ENCODE assay signal across 10 cellular contexts in the genomic region with DNA sequence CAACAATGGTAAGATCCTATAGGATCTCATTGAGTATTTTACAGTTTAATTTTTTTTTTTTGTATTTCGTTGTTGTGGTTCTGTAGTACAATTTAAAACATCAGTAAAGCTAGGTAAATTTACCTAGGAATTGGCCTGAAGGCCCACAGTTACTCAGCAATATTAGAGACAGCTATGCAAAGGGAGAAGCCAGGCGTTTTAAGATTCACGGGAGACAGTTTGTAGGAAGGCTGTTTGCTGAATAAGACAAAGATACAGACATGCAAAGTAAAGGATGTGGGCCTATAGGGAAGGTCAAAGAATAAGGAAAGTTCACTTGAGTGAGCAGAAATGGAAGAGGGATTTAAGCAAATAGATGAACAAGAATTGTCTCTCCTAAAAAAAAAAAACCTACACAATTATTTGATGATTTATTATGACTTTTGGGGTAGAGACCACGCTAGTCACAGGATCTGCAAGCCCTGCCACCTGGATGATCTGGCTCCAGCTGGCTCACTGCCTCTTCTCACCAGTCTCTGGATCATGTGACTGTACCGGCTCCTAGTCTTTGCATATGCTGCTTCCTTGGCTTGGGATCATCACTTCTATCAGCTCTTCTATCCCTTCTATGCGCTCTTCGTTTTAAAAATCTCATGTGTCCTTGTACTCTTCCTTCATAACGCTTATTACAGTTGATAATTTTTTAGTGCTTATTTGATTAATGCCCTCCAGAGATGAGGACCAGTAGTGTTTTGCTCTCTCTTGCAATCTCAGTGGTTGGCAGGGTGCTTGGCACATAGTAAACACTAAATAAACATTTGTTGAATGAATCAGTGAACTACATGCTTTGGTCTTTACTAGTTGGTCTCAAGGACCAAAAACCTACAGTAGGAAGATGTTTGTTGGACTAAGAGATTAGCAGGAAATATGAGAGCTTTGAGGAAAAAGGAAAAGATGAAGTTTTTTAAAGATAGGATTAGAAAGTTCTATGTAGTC. TPM values are rescaled to one million over a fixed set of nuclear protein-coding genes. Genes with fewer than 3 reads are reported as not detected.
DNase-seq lines count a peak whose midpoint lies in the region; ATAC-seq and TF ChIP-seq lines count a peak whose summit lies in the region.
"Had no signal": no experiment of that assay in that cellular context is flagged by ENCODE, and none has a peak within 500 bp of the region (broad histone marks: within the 10 kb centered on the region; RNA-seq: fewer than 3 reads in every experiment).

No MANE protein-coding gene starts in this region.

- H3K27me3 ChIP-seq in trophoblast cell (ENCODE audit: insufficient read depth, low read length), result no peaks in the 10 kb centered on the region

- DNase-seq in NCI-H2081 (lab: John Stamatoyannopoulos, UW), result peak; percentile 40 to 62
- no peak for DNase-seq in NCI-H2081 treated with DMSO at 0.1 percent for 48 hours (lab: John Stamatoyannopoulos, UW)
- DNase-seq in NCI-H526 (lab: John Stamatoyannopoulos, UW), result peak; percentile 42 to 57
- peak; percentile 16 for DNase-seq in glomerular visceral epithelial cell (ENCODE audit: extremely low spot score)
- no peak for DNase-seq in trophoblast cell
- no peak for DNase-seq in dedifferentiated amniotic fluid mesenchymal stem cell (ENCODE audit: extremely low spot score)
- DNase-seq in coronary artery (ENCODE audit: low spot score), result no peak
- DNase-seq: central memory CD4-positive, alpha-beta T cell; NCI-H1048 had no signal

- H3K36me3 ChIP-seq in trophoblast cell (ENCODE audit: control insufficient read depth in 1 of 2, insufficient read depth in 2 of 2, low read length in 2 of 2), result no peaks in the 10 kb centered on the region

- H3K27ac ChIP-seq in trophoblast cell (ENCODE audit: low read depth, low read length), result no peak overlapping the region
- no peak overlapping the region for H3K27ac ChIP-seq in coronary artery

- no peaks in the 10 kb centered on the region for H3K9me3 ChIP-seq in trophoblast cell (ENCODE audit: insufficient read depth, low read depth, low read length)

- no peak overlapping the region for H3K23ac ChIP-seq in trophoblast cell (ENCODE audit: low read length)

- H4K8ac ChIP-seq in trophoblast cell (ENCODE audit: low read depth, low read length), result no peak overlapping the region

- H3K4ac ChIP-seq in trophoblast cell (ENCODE audit: low read depth, low read length), result peak overlapping the region; percentile 68

- no peak overlapping the region for H3K4me2 ChIP-seq in trophoblast cell (ENCODE audit: low read length)

- H4K91ac ChIP-seq in trophoblast cell (ENCODE audit: low read depth, low read length), result no peak overlapping the region

- WGBS in trophoblast cell (ENCODE audit: extremely low coverage, insufficient coverage, insufficient read length), result no CpG with 5 or more reads among the region's 8 CpGs

- H3K79me1 ChIP-seq in trophoblast cell (ENCODE audit: low read length), result no peaks in the 10 kb centered on the region

- H3K4me3 ChIP-seq in trophoblast cell (ENCODE audit: low read depth, low read length), result no peak overlapping the region
- no peak overlapping the region for H3K4me3 ChIP-seq in coronary artery

- no peak overlapping the region for H2AK5ac ChIP-seq in trophoblast cell (ENCODE audit: low read length)

- peaks cover 4 to 7% of the 10 kb centered on the region in 2 experiments for H3K4me1 ChIP-seq in trophoblast cell (ENCODE audit: control insufficient read depth in 1 of 2, insufficient read depth in 2 of 2, low read length in 2 of 2)

- no peak for TF ChIP-seq CTCF in coronary artery (IDR thresholded peaks at IDR 0.05)

- no peak overlapping the region for H2BK12ac ChIP-seq in trophoblast cell (ENCODE audit: low read length)

- H3K18ac ChIP-seq in trophoblast cell (ENCODE audit: low read length), result no peak overlapping the region

- no peak overlapping the region for H2BK120ac ChIP-seq in trophoblast cell (ENCODE audit: insufficient read depth, low read length, poor library complexity)

- H3K9ac ChIP-seq in trophoblast cell (ENCODE audit: low read length), result no peak overlapping the region

- H3K79me2 ChIP-seq in trophoblast cell (ENCODE audit: control insufficient read depth, insufficient read depth, low read length, poor library complexity), result peaks cover 35% of the 10 kb centered on the region

- H2BK5ac ChIP-seq in trophoblast cell (ENCODE audit: low read depth, low read length, poor library complexity), result no peak overlapping the region

- H4K12ac ChIP-seq in trophoblast cell (ENCODE audit: low read depth, low read length), result no peak overlapping the region

- H2AFZ ChIP-seq in trophoblast cell (ENCODE audit: insufficient read depth, low read length, poor library complexity), result no peak overlapping the region

- no peak overlapping the region for H3K14ac ChIP-seq in trophoblast cell (ENCODE audit: low read length)

- no peak for ATAC-seq in GM19324 (IDR thresholded peaks at IDR 0.05; ENCODE audit: low FRiP score, unreplicated experiment)

RNA-seq across cellular contexts. Expression of a gene that starts 14.1 kb away (rescaled TPM):
- polyA plus RNA-seq in trophoblast cell (2013), result 25.1 and 25.7 TPM in 2 replicates

Comparison
In these comparisons a context has a peak if more than half of its experiments do, and no peak if none do; other contexts are left out.
1. DNase-seq: peak in NCI-H2081 (2 of 2), NCI-H526 (2 of 2) and glomerular visceral epithelial cell (single experiment); none in NCI-H2081 treated with DMSO at 0.1 percent for 48 hours (single experiment), trophoblast cell (0 of 2), dedifferentiated amniotic fluid mesenchymal stem cell (single experiment) and coronary artery (single experiment).